Comparison of ENCODE assay signal across 13 cellular contexts in genomic region chr19:35236638-35237400, GRCh38. TPM values are rescaled to one million over a fixed set of nuclear protein-coding genes. Genes with fewer than 3 reads are reported as not detected.
DNase-seq lines count a peak whose midpoint lies in the region; ATAC-seq and TF ChIP-seq lines count a peak whose summit lies in the region.
"Had no signal": no experiment of that assay in that cellular context is flagged by ENCODE, and none has a peak within 500 bp of the region (broad histone marks: within the 10 kb centered on the region; RNA-seq: fewer than 3 reads in every experiment).

No MANE protein-coding gene starts in this region.

- no peak overlapping the region for H3K27ac ChIP-seq in colonic mucosa

- TF ChIP-seq CTCF in WTC11 (IDR thresholded peaks at IDR 0.05) (no peak), colonic mucosa (IDR thresholded peaks at IDR 0.05) (no peak)

- H3K4me3 ChIP-seq in colonic mucosa: no peak overlapping the region

- H3K9me3 Mint-ChIP-seq in activated T-cell treated with anti-CD3 and anti-CD28 coated beads, Interleukin-2, amount 50 U/mL, for 72 hours: peaks cover 6 to 8% of the 10 kb centered on the region in 2 donors
- peaks cover 34% of the 10 kb centered on the region for H3K9me3 Mint-ChIP-seq in WTC11
- H3K9me3 Mint-ChIP-seq in naive thymus-derived CD8-positive, alpha-beta T cell: peaks cover 0 to 15% (median 12%) of the 10 kb centered on the region in 9 donors

- no peak overlapping the region for H3K9ac ChIP-seq in colonic mucosa (ENCODE audit: low read depth in 2 of 2, low read length in 2 of 2)

- H3K27me3 ChIP-seq in colonic mucosa: no peaks in the 10 kb centered on the region

- H3K27me3 Mint-ChIP-seq in activated T-cell treated with anti-CD3 and anti-CD28 coated beads, Interleukin-2, amount 50 U/mL, for 72 hours (ENCODE audit: low read depth): no peaks in the 10 kb centered on the region
- H3K27me3 Mint-ChIP-seq in WTC11 (ENCODE audit: low read depth): peaks cover 18% of the 10 kb centered on the region
- H3K27me3 Mint-ChIP-seq in naive thymus-derived CD8-positive, alpha-beta T cell: no peaks in the 10 kb centered on the region
- H3K27me3 Mint-ChIP-seq: activated naive CD8-positive, alpha-beta T cell had no signal

- CTCF ChIA-PET in WTC11 (lab: Charles Lee): interaction anchor here (0.9 to 3.3 kb wide), 7 partner anchors 12 to 224 kb away, joined by 3 to 11 read pairs (median 4); no protein-coding TSS in a partner anchor

- no peaks in the 10 kb centered on the region for H3K4me1 ChIP-seq in colonic mucosa

- intact Hi-C loops in colonic mucosa (cut with DNase I): no loop called here

- H3K36me3 ChIP-seq in colonic mucosa: no peaks in the 10 kb centered on the region

- H3K36me3 Mint-ChIP-seq in activated T-cell treated with anti-CD3 and anti-CD28 coated beads, Interleukin-2, amount 50 U/mL, for 72 hours (ENCODE audit: insufficient read depth in 2 of 2): peaks cover 13% of the 10 kb centered on the region in 2 donors
- peaks cover 3% of the 10 kb centered on the region; the same call in 1 of the 2 replicates for H3K36me3 Mint-ChIP-seq in WTC11
- peaks cover 0 to 13% (median 12%) of the 10 kb centered on the region in 3 donors for H3K36me3 Mint-ChIP-seq in naive thymus-derived CD8-positive, alpha-beta T cell

- POLR2A ChIA-PET in WTC11 (lab: Charles Lee): interaction anchor here (0.7 kb wide), 1 partner anchor 24 kb away, joined by 4 read pairs; no protein-coding TSS in a partner anchor
- POLR2A ChIA-PET in naive thymus-derived CD8-positive, alpha-beta T cell (lab: Charles Lee): interaction anchor here (0.6 to 13.4 kb wide), 16 partner anchors 9 to 1889 kb away, joined by 3 to 234 read pairs (median 4); partner anchors contain the start of genes FXYD5 and USF2

- DNase-seq in activated T-cell treated with anti-CD3 and anti-CD28 coated beads, Interleukin-2, amount 50 U/mL, for 48 hours: peak; percentile 22 to 34
- no peak for DNase-seq in activated T-cell treated with anti-CD3 and anti-CD28 coated beads, Interleukin-2, amount 50 U/mL, for 72 hours
- peak; percentile 41 for DNase-seq in HT-29 (ENCODE audit: low spot score)
- no peak for DNase-seq in WTC11 (ENCODE audit: low spot score)
- DNase-seq in naive thymus-derived CD8-positive, alpha-beta T cell: peak in 1 of 10 donors; percentile 66
- no peak for DNase-seq in middle frontal gyrus (ENCODE audit: extremely low spot score, low spot score)
- DNase-seq in colonic mucosa: no peak
- DNase-seq: effector memory CD4-positive, alpha-beta T cell; NCI-H774 had no signal

- H3K9me3 ChIP-seq in colonic mucosa: no peaks in the 10 kb centered on the region

- no peak overlapping the region for H3K27ac Mint-ChIP-seq in activated T-cell treated with anti-CD3 and anti-CD28 coated beads, Interleukin-2, amount 50 U/mL, for 72 hours
- no peak overlapping the region for H3K27ac Mint-ChIP-seq in WTC11
- peak overlapping the region in 8 of 10 donors; percentile 8 to 72 (median 62) for H3K27ac Mint-ChIP-seq in naive thymus-derived CD8-positive, alpha-beta T cell
- H3K27ac Mint-ChIP-seq: nephron had no signal

- no peak overlapping the region for H3K4me3 Mint-ChIP-seq in activated T-cell treated with anti-CD3 and anti-CD28 coated beads, Interleukin-2, amount 50 U/mL, for 72 hours
- H3K4me3 Mint-ChIP-seq in WTC11: no peak overlapping the region
- no peak overlapping the region for H3K4me3 Mint-ChIP-seq in naive thymus-derived CD8-positive, alpha-beta T cell
- H3K4me3 Mint-ChIP-seq: activated naive CD8-positive, alpha-beta T cell; CD8-positive, alpha-beta memory T cell; nephron had no signal

- peaks cover 17% of the 10 kb centered on the region for H3K4me1 Mint-ChIP-seq in activated T-cell treated with anti-CD3 and anti-CD28 coated beads, Interleukin-2, amount 50 U/mL, for 72 hours (ENCODE audit: low read depth)
- no peaks in the 10 kb centered on the region for H3K4me1 Mint-ChIP-seq in WTC11
- H3K4me1 Mint-ChIP-seq in naive thymus-derived CD8-positive, alpha-beta T cell: peaks cover 19 to 35% (median 32%) of the 10 kb centered on the region in 4 donors
- H3K4me1 Mint-ChIP-seq: nephron had no signal

- ATAC-seq in activated T-cell treated with anti-CD3 and anti-CD28 coated beads, Interleukin-2, amount 50 U/mL, for 72 hours (replicated peaks in 1 of 2): no peak
- peak; percentile 72 for ATAC-seq in WTC11
- ATAC-seq in naive thymus-derived CD8-positive, alpha-beta T cell: no peak
- ATAC-seq in HG02763 (IDR thresholded peaks at IDR 0.05; ENCODE audit: unreplicated experiment): no peak

TF ChIP-seq in WTC11, 78 proteins besides CTCF, POLR2A, EP300 and RAD21:
- TF ChIP-seq FOXP1 (CRISPR knock-in tag; IDR thresholded peaks at IDR 0.05; ENCODE audit: borderline replicate concordance) (no peak), EMX1 (CRISPR knock-in tag; IDR thresholded peaks at IDR 0.05) (no peak), ZBTB21 (CRISPR knock-in tag; IDR thresholded peaks at IDR 0.05; ENCODE audit: borderline replicate concordance) (no peak), NR3C1 (CRISPR knock-in tag; conservative IDR thresholded peaks at IDR 0.05; ENCODE audit: low read depth) (no peak), MYBL2 (CRISPR knock-in tag; IDR thresholded peaks at IDR 0.05) (no peak), SP1 (CRISPR knock-in tag; conservative IDR thresholded peaks at IDR 0.05) (no peak)
- TF ChIP-seq, protein P1, sequence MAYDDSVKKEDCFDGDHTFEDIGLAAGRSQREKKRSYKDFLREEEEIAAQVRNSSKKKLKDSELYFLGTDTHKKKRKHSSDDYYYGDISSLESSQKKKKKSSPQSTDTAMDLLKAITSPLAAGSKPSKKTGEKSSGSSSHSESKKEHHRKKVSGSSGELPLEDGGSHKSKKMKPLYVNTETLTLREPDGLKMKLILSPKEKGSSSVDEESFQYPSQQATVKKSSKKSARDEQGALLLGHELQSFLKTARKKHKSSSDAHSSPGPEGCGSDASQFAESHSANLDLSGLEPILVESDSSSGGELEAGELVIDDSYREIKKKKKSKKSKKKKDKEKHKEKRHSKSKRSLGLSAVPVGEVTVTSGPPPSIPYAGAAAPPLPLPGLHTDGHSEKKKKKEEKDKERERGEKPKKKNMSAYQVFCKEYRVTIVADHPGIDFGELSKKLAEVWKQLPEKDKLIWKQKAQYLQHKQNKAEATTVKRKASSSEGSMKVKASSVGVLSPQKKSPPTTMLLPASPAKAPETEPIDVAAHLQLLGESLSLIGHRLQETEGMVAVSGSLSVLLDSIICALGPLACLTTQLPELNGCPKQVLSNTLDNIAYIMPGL (CRISPR knock-in tag; IDR thresholded peaks at IDR 0.05): no peak
TF ChIP-seq in WTC11: peak in this region for 0.

RNA-seq across cellular contexts. Expression of gene FAM187B, which starts 8.3 kb away (rescaled TPM):
- total RNA-seq in activated T-cell treated with anti-CD3 and anti-CD28 coated beads, Interleukin-2, amount 50 U/mL, for 72 hours: not detected
- not detected in 2 replicates for total RNA-seq in HT-29 (2014; rRNA removed; shearing (Covaris generic))
- 0.16 to 0.20 TPM in 2 of 3 replicates, not detected in the other for total RNA-seq in WTC11 (2021)
- total RNA-seq in naive thymus-derived CD8-positive, alpha-beta T cell: not detected
- not detected for polyA plus RNA-seq in naive thymus-derived CD8-positive, alpha-beta T cell
- not detected for total RNA-seq in colonic mucosa
- total RNA-seq: CD8-positive, alpha-beta memory T cell had no signal
- polyA plus RNA-seq: CD8-positive, alpha-beta memory T cell had no signal

RNA-seq across cellular contexts. Expression of gene LSR, which starts 12.0 kb away (rescaled TPM):
- 10 to 100 TPM; 24.2 to 41.1 TPM for total RNA-seq in activated T-cell treated with anti-CD3 and anti-CD28 coated beads, Interleukin-2, amount 50 U/mL, for 72 hours
- total RNA-seq in HT-29 (2014; rRNA removed; shearing (Covaris generic)): 475 and 478 TPM in 2 replicates
- 126 to 132 TPM (median 130 TPM) in 3 replicates for total RNA-seq in WTC11 (2021)
- 10 to 100 TPM; 57.4 to 59.9 TPM for total RNA-seq in naive thymus-derived CD8-positive, alpha-beta T cell
- polyA plus RNA-seq in naive thymus-derived CD8-positive, alpha-beta T cell: 100 to 1,000 TPM in 1 of 3 donors, 10 to 100 TPM in 2; 36.7 to 106 (median 65.7) TPM
- total RNA-seq in colonic mucosa: 100 to 1,000 TPM; 252 TPM

RNA-seq across cellular contexts. Expression of gene USF2, which starts 31.9 kb away (rescaled TPM):
- 100 to 1,000 TPM; 202 to 212 TPM for total RNA-seq in activated T-cell treated with anti-CD3 and anti-CD28 coated beads, Interleukin-2, amount 50 U/mL, for 72 hours
- total RNA-seq in HT-29 (2014; rRNA removed; shearing (Covaris generic)): 218 and 226 TPM in 2 replicates
- total RNA-seq in WTC11 (2021) (109 to 127 TPM (median 120 TPM) in 3 replicates), colonic mucosa (100 to 1,000 TPM in 1 of 2 donors, 10 to 100 TPM in 1; 86.5 to 108 TPM)
- total RNA-seq in naive thymus-derived CD8-positive, alpha-beta T cell: 100 to 1,000 TPM; 226 to 232 TPM
- polyA plus RNA-seq in naive thymus-derived CD8-positive, alpha-beta T cell: 1 to 10 TPM; 4.5 to 6.9 (median 5.2) TPM

RNA-seq across cellular contexts. Expression of gene HAMP, which starts 45.5 kb away (rescaled TPM):
- total RNA-seq in activated T-cell treated with anti-CD3 and anti-CD28 coated beads, Interleukin-2, amount 50 U/mL, for 72 hours: 1 to 10 TPM; 1.2 to 2.4 TPM
- total RNA-seq in HT-29 (2014; rRNA removed; shearing (Covaris generic)): 0.05 TPM in 1 of 2 replicates, not detected in the other
- total RNA-seq in WTC11 (2021) (0.11 to 0.22 TPM (median 0.14 TPM) in 3 replicates), colonic mucosa (not detected)
- total RNA-seq in naive thymus-derived CD8-positive, alpha-beta T cell: 1 to 10 TPM; 2.5 to 2.6 TPM
- polyA plus RNA-seq in naive thymus-derived CD8-positive, alpha-beta T cell: under 1 TPM in 1 of 3 donors, not detected in 2; 0.06 TPM
- polyA plus RNA-seq: CD8-positive, alpha-beta memory T cell had no signal

RNA-seq across cellular contexts. Expression of gene MAG, which starts 55.1 kb away (rescaled TPM):
- total RNA-seq in activated T-cell treated with anti-CD3 and anti-CD28 coated beads, Interleukin-2, amount 50 U/mL, for 72 hours: under 1 TPM; 0.29 to 0.83 TPM
- total RNA-seq in HT-29 (2014; rRNA removed; shearing (Covaris generic)): not detected in 2 replicates
- 0.23 to 0.53 TPM (median 0.46 TPM) in 3 replicates for total RNA-seq in WTC11 (2021)
- not detected for total RNA-seq in naive thymus-derived CD8-positive, alpha-beta T cell
- under 1 TPM in 1 of 3 donors, not detected in 2; 0.08 TPM for polyA plus RNA-seq in naive thymus-derived CD8-positive, alpha-beta T cell
- total RNA-seq in colonic mucosa: not detected
- total RNA-seq: CD8-positive, alpha-beta memory T cell had no signal

Comparison
In these comparisons a context has a peak if more than half of its experiments do, and no peak if none do; other contexts are left out.
1. DNase-seq: peak in activated T-cell treated with anti-CD3 and anti-CD28 coated beads, Interleukin-2, amount 50 U/mL, for 48 hours (2 of 2) and HT-29 (single experiment); none in activated T-cell treated with anti-CD3 and anti-CD28 coated beads, Interleukin-2, amount 50 U/mL, for 72 hours (0 of 2), WTC11 (single experiment), middle frontal gyrus (single experiment) and colonic mucosa (single experiment).
2. H3K27ac Mint-ChIP-seq: peak in naive thymus-derived CD8-positive, alpha-beta T cell (8 of 10); none in activated T-cell treated with anti-CD3 and anti-CD28 coated beads, Interleukin-2, amount 50 U/mL, for 72 hours (single experiment) and WTC11 (single experiment).